ENCODE assay signal across 8 cellular contexts in the genomic region with DNA sequence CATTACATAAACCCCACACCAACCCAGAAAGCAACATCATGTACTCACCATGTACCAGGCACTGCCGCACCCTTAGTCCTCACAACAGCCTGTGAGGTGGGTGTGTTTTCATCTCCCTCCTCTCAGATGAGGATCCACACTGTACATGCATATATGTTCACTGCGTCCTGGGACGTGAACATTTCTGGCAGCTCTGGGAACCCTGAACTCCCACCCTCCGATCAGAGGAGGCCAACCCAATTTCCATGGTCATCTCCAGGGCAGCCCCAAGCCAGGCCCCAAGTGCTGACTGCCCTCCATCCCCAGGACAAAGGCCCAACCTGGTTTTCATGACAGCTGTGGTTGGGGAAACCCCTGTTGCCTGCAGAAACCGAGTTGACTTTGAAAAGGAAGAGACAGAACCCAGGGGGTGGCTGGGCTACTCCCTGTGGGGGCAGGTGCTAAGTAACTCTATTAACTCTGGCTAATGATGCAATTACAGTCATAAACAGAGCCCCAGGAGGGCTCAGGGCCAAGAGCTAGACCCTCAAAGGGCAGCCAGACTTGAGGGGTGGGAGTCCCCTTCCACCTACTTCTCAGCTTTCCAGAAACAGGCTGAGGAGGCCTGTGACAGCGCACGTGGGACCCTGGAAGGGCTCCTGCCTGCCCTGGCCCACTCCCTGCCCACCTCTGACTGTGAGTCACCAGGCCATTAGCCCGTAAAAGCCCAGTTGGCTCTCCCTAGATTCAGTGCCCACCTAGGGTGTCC.
DNase-seq lines count a peak whose midpoint lies in the region; ATAC-seq lines count a peak whose summit lies in the region.

No MANE protein-coding gene starts in this region.

- no peaks in the 10 kb centered on the region for H3K27me3 ChIP-seq in endocrine pancreas (ENCODE audit: control insufficient read depth, insufficient read depth, low read length)
- H3K27me3 ChIP-seq in rectal smooth muscle tissue (ENCODE audit: control insufficient read depth, insufficient read depth, low read length) = no peaks in the 10 kb centered on the region
- H3K27me3 ChIP-seq in HAP-1 (ENCODE audit: low read depth) = no peaks in the 10 kb centered on the region

- peak; percentile 29 for ATAC-seq in HG03439 (IDR thresholded peaks at IDR 0.05; ENCODE audit: unreplicated experiment)

- H3K9ac ChIP-seq in endocrine pancreas (ENCODE audit: control insufficient read depth, insufficient read depth, low read length) = peak overlapping the region; percentile 55
- H3K9ac ChIP-seq in rectal smooth muscle tissue (ENCODE audit: low read length) = peak overlapping the region; percentile 6

- H3K4me3 ChIP-seq in endocrine pancreas (ENCODE audit: control insufficient read depth, insufficient read depth, low read length) = peak overlapping the region; percentile 88
- H3K4me3 ChIP-seq in rectal smooth muscle tissue (ENCODE audit: low read length) = peak overlapping the region; percentile 79
- no peak overlapping the region for H3K4me3 ChIP-seq in HAP-1

- H3K4me1 ChIP-seq in endocrine pancreas (ENCODE audit: control insufficient read depth, insufficient read depth, low read length) (no peaks in the 10 kb centered on the region), rectal smooth muscle tissue (ENCODE audit: control insufficient read depth, insufficient read depth, low read length) (peaks cover 16% of the 10 kb centered on the region), HAP-1 (peaks cover 5% of the 10 kb centered on the region)

- no peaks in the 10 kb centered on the region for H3K36me3 ChIP-seq in endocrine pancreas (ENCODE audit: control insufficient read depth, insufficient read depth, low read length)
- H3K36me3 ChIP-seq in rectal smooth muscle tissue (ENCODE audit: control insufficient read depth, insufficient read depth, low read length) = no peaks in the 10 kb centered on the region
- no peaks in the 10 kb centered on the region; the same call in 1 of the 2 replicates for H3K36me3 ChIP-seq in HAP-1 (replicated peaks)

- H3K9me3 ChIP-seq in endocrine pancreas (ENCODE audit: control insufficient read depth, low read length) = no peaks in the 10 kb centered on the region
- no peaks in the 10 kb centered on the region for H3K9me3 ChIP-seq in HAP-1

- H3K27ac ChIP-seq in rectal smooth muscle tissue (ENCODE audit: low read depth, low read length) = peak overlapping the region; percentile 94

- DNase-seq in activated gamma-delta T cell treated with Interleukin-2 at 50 U/mL for 16 hours (peak; percentile 55), activated gamma-delta T cell (lab: John Stamatoyannopoulos, UW) (no peak), HAP-1 (ENCODE audit: low spot score in 2 of 2) (no peak), middle frontal gyrus (ENCODE audit: extremely low spot score, low spot score) (no peak)
- DNase-seq in activated CD4-positive, alpha-beta T cell treated with anti-CD3 and anti-CD28 coated beads, Interleukin-2, amount 50 U/mL, for 4 hours = peak; percentile 37 to 42

- in situ Hi-C loops in HAP-1 (cut with MboI; ENCODE audit: low sequenced_read_pairs) = no loop called here

Comparison
In these comparisons a context has a peak if more than half of its experiments do, and no peak if none do; other contexts are left out.
1. DNase-seq: peak in activated gamma-delta T cell treated with Interleukin-2 at 50 U/mL for 16 hours (single experiment) and activated CD4-positive, alpha-beta T cell treated with anti-CD3 and anti-CD28 coated beads, Interleukin-2, amount 50 U/mL, for 4 hours (2 of 2); none in activated gamma-delta T cell (single experiment), HAP-1 (0 of 2) and middle frontal gyrus (single experiment).